Comparison of ENCODE assay signal across 29 cellular contexts in genomic region chr3:5357089-5357488, GRCh38.
"Had no signal": no experiment of that assay in that cellular context is flagged by ENCODE, and none has a peak within 500 bp of the region (broad histone marks: within the 10 kb centered on the region; RNA-seq: fewer than 3 reads in every experiment).

No MANE protein-coding gene starts in this region.

- H3K27me3 Mint-ChIP-seq: activated CD4-positive, alpha-beta T cell treated with anti-CD3 and anti-CD28 coated beads, Interleukin-2, amount 10 ng/mL, durations not matched to agents 24 days and 14 days; activated CD8-positive, alpha-beta memory T cell treated with anti-CD3 and anti-CD28 coated beads, Interleukin-2, amount 10 ng/mL, durations not matched to agents 7 days and 5 days; activated naive CD4-positive, alpha-beta T cell treated with anti-CD3 and anti-CD28 coated beads, Interleukin-2, amount 10 ng/mL, durations not matched to agents 7 days and 5 days had no signal

- ATAC-seq: activated CD8-positive, alpha-beta memory T cell treated with anti-CD3 and anti-CD28 coated beads, Interleukin-2, amount 10 ng/mL, durations not matched to agents 7 days and 5 days; activated CD8-positive, alpha-beta T cell treated with anti-CD3 and anti-CD28 coated beads, Interleukin-2, amount 10 ng/mL, durations not matched to agents 7 days and 5 days; body of pancreas; gastrocnemius medialis; heart left ventricle; WTC11 had no signal

- H3K27ac Mint-ChIP-seq: activated CD4-positive, alpha-beta memory T cell treated with anti-CD3 and anti-CD28 coated beads for 36 hours; activated CD4-positive, alpha-beta T cell treated with anti-CD3 and anti-CD28 coated beads, Interleukin-2, amount 10 ng/mL, durations not matched to agents 24 days and 14 days; activated CD8-positive, alpha-beta memory T cell treated with anti-CD3 and anti-CD28 coated beads, Interleukin-2, amount 10 ng/mL, durations not matched to agents 7 days and 5 days; activated CD8-positive, alpha-beta T cell treated with anti-CD3 and anti-CD28 coated beads, Interleukin-2, amount 10 ng/mL, durations not matched to agents 7 days and 5 days; activated naive CD4-positive, alpha-beta T cell treated with anti-CD3 and anti-CD28 coated beads, Interleukin-2, amount 10 ng/mL, durations not matched to agents 7 days and 5 days; activated naive CD4-positive, alpha-beta T cell treated with anti-CD3 and anti-CD28 coated beads, Interleukin-2, amount 50 U/mL, for 72 hours; activated T-helper 1 cell treated with anti-CD3 and anti-CD28 coated beads, Interleukin-12 subunit alpha, Interleukin-12 subunit beta, Interleukin-2, Interleukin-4 antibody, amounts not matched to agents 30 ng/mL and 10 ng/mL and 1 ng/mL, durations not matched to agents 14 hours and 24 hours and 36 hours; WTC11 had no signal

- H3K4me1 Mint-ChIP-seq: activated CD4-positive, alpha-beta T cell treated with anti-CD3 and anti-CD28 coated beads, Interleukin-2, amount 10 ng/mL, durations not matched to agents 24 days and 14 days; activated CD8-positive, alpha-beta memory T cell treated with anti-CD3 and anti-CD28 coated beads, Interleukin-2, amount 10 ng/mL, durations not matched to agents 7 days and 5 days; activated naive CD4-positive, alpha-beta T cell treated with anti-CD3 and anti-CD28 coated beads, Interleukin-2, amount 10 ng/mL, durations not matched to agents 7 days and 5 days; WTC11 had no signal

- H3K27me3 ChIP-seq: adrenal gland, body of pancreas, gastrocnemius medialis had no signal

- H3K4me1 ChIP-seq: adrenal gland, body of pancreas, gastrocnemius medialis, heart left ventricle had no signal

- H3K4me3 Mint-ChIP-seq: activated CD4-positive, alpha-beta memory T cell treated with anti-CD3 and anti-CD28 coated beads for 36 hours; activated CD4-positive, alpha-beta T cell treated with anti-CD3 and anti-CD28 coated beads, Interleukin-2, amount 10 ng/mL, durations not matched to agents 24 days and 14 days; activated CD8-positive, alpha-beta memory T cell treated with anti-CD3 and anti-CD28 coated beads, Interleukin-2, amount 10 ng/mL, durations not matched to agents 7 days and 5 days; activated CD8-positive, alpha-beta T cell treated with anti-CD3 and anti-CD28 coated beads, Interleukin-2, amount 10 ng/mL, durations not matched to agents 7 days and 5 days; activated naive CD4-positive, alpha-beta T cell treated with anti-CD3 and anti-CD28 coated beads, Interleukin-2, amount 10 ng/mL, durations not matched to agents 7 days and 5 days; activated T-helper 1 cell treated with anti-CD3 and anti-CD28 coated beads, Interleukin-12 subunit alpha, Interleukin-12 subunit beta, Interleukin-2, Interleukin-4 antibody, amounts not matched to agents 30 ng/mL and 10 ng/mL and 1 ng/mL, durations not matched to agents 14 hours and 24 hours and 36 hours; WTC11 had no signal

- H3K4me3 ChIP-seq: adrenal gland, body of pancreas, gastrocnemius medialis, heart left ventricle had no signal

- H3K9me3 ChIP-seq: adrenal gland, body of pancreas, gastrocnemius medialis had no signal

- H3K27ac ChIP-seq: adrenal gland, body of pancreas, epithelial cell of prostate, gastrocnemius medialis, heart left ventricle, VCaP had no signal

- H3K36me3 Mint-ChIP-seq: activated CD4-positive, alpha-beta memory T cell treated with anti-CD3 and anti-CD28 coated beads for 36 hours; activated CD8-positive, alpha-beta memory T cell treated with anti-CD3 and anti-CD28 coated beads, Interleukin-2, amount 10 ng/mL, durations not matched to agents 7 days and 5 days; activated naive CD4-positive, alpha-beta T cell treated with anti-CD3 and anti-CD28 coated beads, Interleukin-2, amount 10 ng/mL, durations not matched to agents 7 days and 5 days had no signal

- DNase-seq: activated CD4-positive, alpha-beta memory T cell treated with anti-CD3 and anti-CD28 coated beads for 36 hours; activated CD4-positive, alpha-beta T cell treated with anti-CD3 and anti-CD28 coated beads for 1 hour; activated CD4-positive, alpha-beta T cell treated with anti-CD3 and anti-CD28 coated beads, Interleukin-2, amount 10 ng/mL, durations not matched to agents 24 days and 14 days; activated CD8-positive, alpha-beta memory T cell treated with anti-CD3 and anti-CD28 coated beads, Interleukin-2, amount 10 ng/mL, durations not matched to agents 7 days and 5 days; activated CD8-positive, alpha-beta memory T cell treated with anti-CD3 and anti-CD28 coated beads, Interleukin-2, amount 50 U/mL, for 4 hours; activated CD8-positive, alpha-beta T cell treated with anti-CD3 and anti-CD28 coated beads, Interleukin-2, amount 10 ng/mL, durations not matched to agents 7 days and 5 days; activated gamma-delta T cell; activated naive CD4-positive, alpha-beta T cell; activated naive CD4-positive, alpha-beta T cell treated with anti-CD3 and anti-CD28 coated beads, Interleukin-2, amount 10 ng/mL, durations not matched to agents 7 days and 5 days; activated T-cell treated with anti-CD3 and anti-CD28 coated beads, Interleukin-2, amount 50 U/mL, for 1 hour; activated T-cell treated with anti-CD3 and anti-CD28 coated beads, Interleukin-2, amount 50 U/mL, for 48 hours; adrenal gland; amygdala; aorta; body of pancreas; caudate nucleus; cortex of kidney; dermis blood vessel endothelial cell; effector CD4-positive, alpha-beta T cell; foreskin fibroblast; gastrocnemius medialis; glutamatergic neuron; heart left ventricle; T-helper 2 cell had no signal

- H3K36me3 ChIP-seq: adrenal gland, gastrocnemius medialis, heart left ventricle had no signal

- H3K9me3 Mint-ChIP-seq: activated T-helper 1 cell treated with anti-CD3 and anti-CD28 coated beads, Interleukin-12 subunit alpha, Interleukin-12 subunit beta, Interleukin-2, Interleukin-4 antibody, amounts not matched to agents 30 ng/mL and 10 ng/mL and 1 ng/mL, durations not matched to agents 14 hours and 24 hours and 36 hours had no signal
